In the genomic region with DNA sequence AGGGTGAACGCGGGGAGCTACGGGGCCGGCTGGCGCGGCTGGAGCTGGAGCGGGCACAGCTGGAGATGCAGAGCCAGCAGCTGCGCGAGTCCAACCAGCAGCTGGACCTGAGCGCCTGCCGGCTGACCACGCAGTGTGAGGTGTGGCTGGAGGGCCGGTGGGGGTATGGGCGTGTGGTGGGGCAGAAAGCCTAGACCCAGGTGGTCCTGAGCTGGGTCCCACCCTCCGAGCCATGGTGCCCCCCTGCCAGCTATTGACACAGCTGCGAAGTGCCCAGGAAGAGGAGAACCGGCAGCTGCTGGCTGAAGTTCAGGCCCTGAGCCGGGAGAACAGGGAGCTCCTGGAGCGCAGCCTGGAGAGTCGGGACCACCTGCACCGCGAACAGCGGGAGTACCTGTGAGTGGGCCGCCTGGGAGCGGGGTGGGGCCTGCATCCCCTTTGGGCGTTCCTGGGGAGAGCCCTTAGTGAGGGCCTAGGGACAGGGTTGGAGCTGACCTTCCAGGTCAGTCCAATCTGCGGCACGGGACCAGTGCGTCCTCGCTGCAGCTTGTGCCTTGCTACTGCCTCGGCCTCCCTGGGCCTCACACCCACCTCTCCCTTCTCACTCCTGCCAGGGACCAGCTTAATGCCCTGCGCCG, we compare ENCODE assay signal across 1 cellular context.
TF ChIP-seq lines count a peak whose summit lies in the region.

No MANE protein-coding gene starts in this region.

TF ChIP-seq in H1, 55 proteins besides CTCF, POLR2A, EP300 and RAD21:
- no peak for TF ChIP-seq POU5F1 (IDR thresholded peaks at IDR 0.05; ENCODE audit: low read depth, low read length)
- TF ChIP-seq TAF7 (optimal IDR thresholded peaks at IDR 0.05; ENCODE audit: borderline replicate concordance, low read depth, low read length) = no peak
- no peak for TF ChIP-seq EGR1 (IDR thresholded peaks at IDR 0.05; ENCODE audit: borderline replicate concordance, low read depth, low read length)
- TF ChIP-seq SAP30 (IDR thresholded peaks at IDR 0.05; ENCODE audit: insufficient read depth, insufficient replicate concordance, low read length) = no peak
- TF ChIP-seq NANOG (IDR thresholded peaks at IDR 0.05; ENCODE audit: insufficient read depth, low read depth, low read length, poor library complexity, severe bottlenecking) = no peak
- no peak for TF ChIP-seq RFX5 (IDR thresholded peaks at IDR 0.05; ENCODE audit: borderline replicate concordance, low read depth, low read length)
- no peak for TF ChIP-seq BACH1 (IDR thresholded peaks at IDR 0.05; ENCODE audit: low read length)
- TF ChIP-seq HDAC6 (IDR thresholded peaks at IDR 0.05; ENCODE audit: low read depth, low read length) = no peak
- no peak for TF ChIP-seq TEAD4 (IDR thresholded peaks at IDR 0.05; ENCODE audit: low read depth, low read length)
